Comparison of ENCODE assay signal across 8 cellular contexts in genomic region chr14:75147423-75148071, GRCh38. TPM values are rescaled to one million over a fixed set of nuclear protein-coding genes. Genes with fewer than 3 reads are reported as not detected.
DNase-seq lines count a peak whose midpoint lies in the region; ATAC-seq and TF ChIP-seq lines count a peak whose summit lies in the region.

No MANE protein-coding gene starts in this region.

- H3K27ac Mint-ChIP-seq in CD4-positive, alpha-beta memory T cell = peak overlapping the region in 5 of 7 donors; percentile 20 to 85 (median 31)
- H3K27ac Mint-ChIP-seq in activated naive CD4-positive, alpha-beta T cell treated with anti-CD3 and anti-CD28 coated beads, Interleukin-2, amount 10 ng/mL, durations not matched to agents 7 days and 5 days = no peak overlapping the region

- H3K27me3 Mint-ChIP-seq in CD4-positive, alpha-beta memory T cell = no peaks in the 10 kb centered on the region
- no peaks in the 10 kb centered on the region for H3K27me3 Mint-ChIP-seq in activated naive CD4-positive, alpha-beta T cell treated with anti-CD3 and anti-CD28 coated beads, Interleukin-2, amount 10 ng/mL, durations not matched to agents 7 days and 5 days

- in situ Hi-C loops in transverse colon (cut with MboI; ENCODE audit: low pct_ligation_motif_present in 1 of 4, low pct_unique_long_range_greater_than_20kb in 1 of 4, low sequenced_read_pairs in 3 of 4) = loop anchor here in 2 of 4 donors (25.0 kb wide), 1 partner anchor 340 kb away; no protein-coding TSS in a partner anchor

- no peak for ATAC-seq in HG03378 (IDR thresholded peaks at IDR 0.05; ENCODE audit: unreplicated experiment)

- TF ChIP-seq POLR2A in Peyer's patch (IDR thresholded peaks at IDR 0.05) = no peak
- TF ChIP-seq POLR2A in erythroblast (IDR thresholded peaks at IDR 0.05; ENCODE audit: low read length) = no peak
- no peak for TF ChIP-seq POLR2A in transverse colon (IDR thresholded peaks at IDR 0.05)

- CTCF ChIA-PET in CD4-positive, alpha-beta memory T cell (lab: Charles Lee; ENCODE audit: partially characterized antibody) = no interaction called here
- CTCF ChIA-PET in activated naive CD4-positive, alpha-beta T cell treated with anti-CD3 and anti-CD28 coated beads, Interleukin-2, amount 10 ng/mL, durations not matched to agents 7 days and 5 days (lab: Charles Lee) = no interaction called here

- no peak for TF ChIP-seq EP300 in transverse colon (IDR thresholded peaks at IDR 0.05; ENCODE audit: low read depth)

- H3K4me1 Mint-ChIP-seq in CD4-positive, alpha-beta memory T cell = peaks cover 41 to 77% (median 57%) of the 10 kb centered on the region in 4 donors
- H3K4me1 Mint-ChIP-seq in activated naive CD4-positive, alpha-beta T cell treated with anti-CD3 and anti-CD28 coated beads, Interleukin-2, amount 10 ng/mL, durations not matched to agents 7 days and 5 days = peaks cover 41% of the 10 kb centered on the region

- TF ChIP-seq CTCF in Peyer's patch (IDR thresholded peaks at IDR 0.05) (peak in 4 of 6 experiments; percentile 6 to 40 (median 34)), transverse colon (IDR thresholded peaks at IDR 0.05) (peak in 4 of 5 experiments; percentile 12 to 31 (median 25))

- peaks cover 20% of the 10 kb centered on the region for H3K36me3 ChIP-seq in CD4-positive, alpha-beta memory T cell (ENCODE audit: insufficient read depth, low read length)
- H3K36me3 ChIP-seq in Peyer's patch (peaks cover 0 to 31% (median 0%) of the 10 kb centered on the region in 3 donors), transverse colon (peaks cover 0 to 12% (median 0%) of the 10 kb centered on the region in 4 donors)

- no peak overlapping the region for H3K27ac ChIP-seq in CD4-positive, alpha-beta memory T cell (ENCODE audit: low read depth, low read length)
- H3K27ac ChIP-seq in Peyer's patch (peak overlapping the region; percentile 33 to 87 (median 78)), transverse colon (peak overlapping the region; percentile 71 to 88 (median 80))

- peaks cover 36% of the 10 kb centered on the region for H3K4me1 ChIP-seq in CD4-positive, alpha-beta memory T cell (ENCODE audit: insufficient read depth, low read length)
- H3K4me1 ChIP-seq in Peyer's patch = peaks cover 0 to 27% (median 0%) of the 10 kb centered on the region in 4 donors
- H3K4me1 ChIP-seq in transverse colon = peaks cover 10 to 72% (median 14%) of the 10 kb centered on the region in 4 donors

- DNase-seq in CD4-positive, alpha-beta memory T cell = no peak
- DNase-seq in Peyer's patch (peak in 2 of 3 donors; percentile 28 to 75), erythroblast (lab: John Stamatoyannopoulos, UW) (peak; percentile 54 to 77), middle frontal gyrus (ENCODE audit: extremely low spot score, low spot score) (peak; percentile 75), transverse colon (peak; percentile 53)
- no peak for DNase-seq in activated effector memory CD4-positive, alpha-beta T cell treated with Interleukin-2 at 50 U/mL for 16 hours
- DNase-seq in activated naive CD4-positive, alpha-beta T cell treated with anti-CD3 and anti-CD28 coated beads, Interleukin-2, amount 10 ng/mL, durations not matched to agents 7 days and 5 days = no peak

- POLR2A ChIA-PET in CD4-positive, alpha-beta memory T cell (lab: Charles Lee; ENCODE audit: partially characterized antibody) = interaction anchor here (1.1 kb wide), 1 partner anchor 28 kb away, joined by 6 read pairs; no protein-coding TSS in a partner anchor

- WGBS in transverse colon (ENCODE audit: low coverage in 1 of 2), 2 donors = 65% methylated on average over 13 of the region's 13 CpGs; no CpG with 5 or more reads in 1 of the 2 donors

- intact Hi-C loops in CD4-positive, alpha-beta memory T cell (cut with micrococcal nuclease) = no loop called here
- intact Hi-C loops in transverse colon (cut with DNase I; ENCODE audit: low total_unique reads) = no loop called here

- H3K9me3 ChIP-seq in CD4-positive, alpha-beta memory T cell (ENCODE audit: control insufficient read depth in 1 of 2, low read length in 2 of 2) = no peaks in the 10 kb centered on the region
- H3K9me3 ChIP-seq in Peyer's patch (no peaks in the 10 kb centered on the region), transverse colon (no peaks in the 10 kb centered on the region)

- peak overlapping the region in 1 of 8 donors; percentile 3 for H3K4me3 Mint-ChIP-seq in CD4-positive, alpha-beta memory T cell
- H3K4me3 Mint-ChIP-seq in activated naive CD4-positive, alpha-beta T cell treated with anti-CD3 and anti-CD28 coated beads, Interleukin-2, amount 10 ng/mL, durations not matched to agents 7 days and 5 days = no peak overlapping the region

- peaks cover 40 to 51% of the 10 kb centered on the region in 2 donors for H3K36me3 Mint-ChIP-seq in CD4-positive, alpha-beta memory T cell
- peaks cover 44% of the 10 kb centered on the region for H3K36me3 Mint-ChIP-seq in activated naive CD4-positive, alpha-beta T cell treated with anti-CD3 and anti-CD28 coated beads, Interleukin-2, amount 10 ng/mL, durations not matched to agents 7 days and 5 days

- H3K27me3 ChIP-seq in CD4-positive, alpha-beta memory T cell (ENCODE audit: insufficient read depth, low read length) = no peaks in the 10 kb centered on the region
- H3K27me3 ChIP-seq in Peyer's patch (no peaks in the 10 kb centered on the region), transverse colon (no peaks in the 10 kb centered on the region)

- no peaks in the 10 kb centered on the region for H3K9me3 Mint-ChIP-seq in CD4-positive, alpha-beta memory T cell
- H3K9me3 Mint-ChIP-seq in activated naive CD4-positive, alpha-beta T cell treated with anti-CD3 and anti-CD28 coated beads, Interleukin-2, amount 10 ng/mL, durations not matched to agents 7 days and 5 days = no peaks in the 10 kb centered on the region

- no peak overlapping the region for H3K4me3 ChIP-seq in CD4-positive, alpha-beta memory T cell (ENCODE audit: low read length in 2 of 2)
- H3K4me3 ChIP-seq in Peyer's patch (no peak overlapping the region), transverse colon (no peak overlapping the region)

RNA-seq across cellular contexts. Expression of gene NEK9, which starts 20.7 kb away (rescaled TPM):
- total RNA-seq in CD4-positive, alpha-beta memory T cell = 100 to 1,000 TPM; 129 to 133 TPM
- 10 to 100 TPM in 1 of 2 donors, 1 to 10 TPM in 1; 9.8 to 20.2 TPM for polyA plus RNA-seq in CD4-positive, alpha-beta memory T cell
- total RNA-seq in Peyer's patch (10 to 100 TPM; 32.4 to 53.6 (median 42.0) TPM), transverse colon (100 to 1,000 TPM in 1 of 4 donors, 10 to 100 TPM in 3; 24.4 to 121 (median 53.4) TPM)

RNA-seq across cellular contexts. Expression of gene TMED10, which starts 28.9 kb away (rescaled TPM):
- total RNA-seq in CD4-positive, alpha-beta memory T cell = 100 to 1,000 TPM; 202 to 217 TPM
- 100 to 1,000 TPM; 338 to 425 TPM for polyA plus RNA-seq in CD4-positive, alpha-beta memory T cell
- total RNA-seq in Peyer's patch (100 to 1,000 TPM in 2 of 4 donors, 10 to 100 TPM in 2; 58.6 to 181 (median 115) TPM), transverse colon (100 to 1,000 TPM in 3 of 4 donors, 10 to 100 TPM in 1; 70.3 to 255 (median 244) TPM)

Comparison
In these comparisons a context has a peak if more than half of its experiments do, and no peak if none do; other contexts are left out.
1. DNase-seq: peak in Peyer's patch (2 of 3), erythroblast (2 of 2), middle frontal gyrus (single experiment) and transverse colon (single experiment); none in CD4-positive, alpha-beta memory T cell (0 of 5), activated effector memory CD4-positive, alpha-beta T cell treated with Interleukin-2 at 50 U/mL for 16 hours (single experiment) and activated naive CD4-positive, alpha-beta T cell treated with anti-CD3 and anti-CD28 coated beads, Interleukin-2, amount 10 ng/mL, durations not matched to agents 7 days and 5 days (single experiment).